In genomic region chr18:22169889-22170420, GRCh38 we compare ENCODE assay signal across 1 cellular context.
TF ChIP-seq lines count a peak whose summit lies in the region.

No MANE protein-coding gene starts in this region.

TF ChIP-seq in HepG2, 621 proteins besides CTCF, POLR2A, EP300 and RAD21 (continued from another document):
- TF ChIP-seq, protein P1, sequence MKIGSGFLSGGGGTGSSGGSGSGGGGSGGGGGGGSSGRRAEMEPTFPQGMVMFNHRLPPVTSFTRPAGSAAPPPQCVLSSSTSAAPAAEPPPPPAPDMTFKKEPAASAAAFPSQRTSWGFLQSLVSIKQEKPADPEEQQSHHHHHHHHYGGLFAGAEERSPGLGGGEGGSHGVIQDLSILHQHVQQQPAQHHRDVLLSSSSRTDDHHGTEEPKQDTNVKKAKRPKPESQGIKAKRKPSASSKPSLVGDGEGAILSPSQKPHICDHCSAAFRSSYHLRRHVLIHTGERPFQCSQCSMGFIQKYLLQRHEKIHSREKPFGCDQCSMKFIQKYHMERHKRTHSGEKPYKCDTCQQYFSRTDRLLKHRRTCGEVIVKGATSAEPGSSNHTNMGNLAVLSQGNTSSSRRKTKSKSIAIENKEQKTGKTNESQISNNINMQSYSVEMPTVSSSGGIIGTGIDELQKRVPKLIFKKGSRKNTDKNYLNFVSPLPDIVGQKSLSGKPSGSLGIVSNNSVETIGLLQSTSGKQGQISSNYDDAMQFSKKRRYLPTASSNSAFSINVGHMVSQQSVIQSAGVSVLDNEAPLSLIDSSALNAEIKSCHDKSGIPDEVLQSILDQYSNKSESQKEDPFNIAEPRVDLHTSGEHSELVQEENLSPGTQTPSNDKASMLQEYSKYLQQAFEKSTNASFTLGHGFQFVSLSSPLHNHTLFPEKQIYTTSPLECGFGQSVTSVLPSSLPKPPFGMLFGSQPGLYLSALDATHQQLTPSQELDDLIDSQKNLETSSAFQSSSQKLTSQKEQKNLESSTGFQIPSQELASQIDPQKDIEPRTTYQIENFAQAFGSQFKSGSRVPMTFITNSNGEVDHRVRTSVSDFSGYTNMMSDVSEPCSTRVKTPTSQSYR (CRISPR knock-in tag; IDR thresholded peaks at IDR 0.05; ENCODE audit: borderline replicate concordance), result no peak
- TF ChIP-seq XRCC5 (optimal IDR thresholded peaks at IDR 0.05; ENCODE audit: low read length) (peak; percentile 13), ZNF350 (CRISPR knock-in tag; IDR thresholded peaks at IDR 0.05; ENCODE audit: borderline replicate concordance, low read depth) (peak; percentile 45; the same call in 1 of the 2 replicates), HNRNPLL (IDR thresholded peaks at IDR 0.05; ENCODE audit: low read depth, low read length, poor library complexity, severe bottlenecking) (peak; percentile 81), SALL2 (CRISPR knock-in tag; IDR thresholded peaks at IDR 0.05) (0 out of 2 replicates have a peak, but pooled peaks have one; percentile 11), ZNF782 (CRISPR knock-in tag; IDR thresholded peaks at IDR 0.05; ENCODE audit: borderline replicate concordance) (no peak), RBFOX2 (IDR thresholded peaks at IDR 0.05; ENCODE audit: low read depth, low read length) (0 out of 2 replicates have a peak, but pooled peaks have one; percentile 29), GTF3A (CRISPR knock-in tag; conservative IDR thresholded peaks at IDR 0.05) (0 out of 2 replicates have a peak, but pooled peaks have one; percentile 6), PLRG1 (conservative IDR thresholded peaks at IDR 0.05) (no peak), PHF8 (CRISPR knock-in tag; IDR thresholded peaks at IDR 0.05) (peak; percentile 5; the same call in 1 of the 2 replicates), HMGXB4 (CRISPR knock-in tag; IDR thresholded peaks at IDR 0.05; ENCODE audit: borderline replicate concordance in 1 of 2, low read depth in 1 of 2) (no peak), ZNF562 (CRISPR knock-in tag; IDR thresholded peaks at IDR 0.05; ENCODE audit: borderline replicate concordance) (0 out of 2 replicates have a peak, but pooled peaks have one; percentile 4)
- TF ChIP-seq, protein P2, sequence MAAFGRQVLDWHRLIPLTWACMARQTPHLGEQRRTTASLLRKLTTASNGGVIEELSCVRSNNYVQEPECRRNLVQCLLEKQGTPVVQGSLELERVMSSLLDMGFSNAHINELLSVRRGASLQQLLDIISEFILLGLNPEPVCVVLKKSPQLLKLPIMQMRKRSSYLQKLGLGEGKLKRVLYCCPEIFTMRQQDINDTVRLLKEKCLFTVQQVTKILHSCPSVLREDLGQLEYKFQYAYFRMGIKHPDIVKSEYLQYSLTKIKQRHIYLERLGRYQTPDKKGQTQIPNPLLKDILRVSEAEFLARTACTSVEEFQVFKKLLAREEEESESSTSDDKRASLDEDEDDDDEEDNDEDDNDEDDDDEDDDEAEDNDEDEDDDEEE (CRISPR knock-in tag; IDR thresholded peaks at IDR 0.05), result 0 out of 2 replicates have a peak, but pooled peaks have one; percentile 0
- TF ChIP-seq, protein P3, sequence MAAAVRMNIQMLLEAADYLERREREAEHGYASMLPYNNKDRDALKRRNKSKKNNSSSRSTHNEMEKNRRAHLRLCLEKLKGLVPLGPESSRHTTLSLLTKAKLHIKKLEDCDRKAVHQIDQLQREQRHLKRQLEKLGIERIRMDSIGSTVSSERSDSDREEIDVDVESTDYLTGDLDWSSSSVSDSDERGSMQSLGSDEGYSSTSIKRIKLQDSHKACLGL (CRISPR knock-in tag; IDR thresholded peaks at IDR 0.05), result peak; percentile 32; the same call in 1 of the 2 replicates
